In the genomic region with DNA sequence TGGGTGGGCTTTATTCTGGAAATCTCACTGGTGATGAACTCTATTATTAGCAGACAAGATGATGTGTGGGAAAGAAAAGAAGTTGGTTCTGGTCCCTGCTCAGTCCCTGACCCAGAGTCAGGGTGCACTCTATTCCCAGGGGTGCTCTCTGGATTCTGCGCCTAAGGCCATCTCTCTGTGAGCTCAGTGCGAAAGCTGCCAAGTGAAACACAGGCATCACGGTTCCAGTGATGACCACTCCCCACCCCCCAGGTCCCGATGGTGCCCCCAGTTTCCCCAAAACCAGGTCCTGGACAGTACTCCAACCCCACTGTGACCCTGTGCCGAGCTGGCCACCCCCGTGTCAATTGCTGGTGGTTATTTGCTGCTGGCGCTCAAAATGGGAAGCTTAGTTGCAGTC, we compare ENCODE assay signal across 28 cellular contexts.
"Had no signal": no experiment of that assay in that cellular context is flagged by ENCODE, and none has a peak within 500 bp of the region (broad histone marks: within the 10 kb centered on the region; RNA-seq: fewer than 3 reads in every experiment).

No MANE protein-coding gene starts in this region.

- DNase-seq: activated CD4-positive, alpha-beta T cell treated with anti-CD3 and anti-CD28 coated beads, Interleukin-2, amount 50 U/mL, for 4 hours; activated naive CD4-positive, alpha-beta T cell treated with anti-CD3 and anti-CD28 coated beads, Interleukin-2, amount 50 U/mL, for 16 hours; activated T-cell treated with anti-CD3 and anti-CD28 coated beads, Interleukin-2, amount 50 U/mL, for 48 hours; anterior cingulate cortex; body of pancreas; effector CD4-positive, alpha-beta T cell; erythroblast; foreskin fibroblast; immature natural killer cell; kidney glomerular epithelial cell; lower lobe of right lung; mesendoderm; naive B cell; occipital lobe; posterior cingulate gyrus; stimulated activated CD4-positive, alpha-beta T cell treated with anti-CD3 and anti-CD28 coated beads, Interleukin-2, amount 100 ng/mL, for 48 hours; stimulated activated CD8-positive, alpha-beta memory T cell treated with anti-CD3 and anti-CD28 coated beads, Interleukin-4, amount 100 ng/mL, for 48 hours; stimulated activated naive B cell treated with anti-CD40 and anti-IgM and Interleukin-4, amounts not matched to agents 10 μg/mL and 1 μg/mL and 100 μg/mL, for 72 hours; T-cell had no signal

- H3K36me3 Mint-ChIP-seq: immature natural killer cell; stimulated activated naive B cell treated with anti-CD40 and anti-IgM and Interleukin-4, amounts not matched to agents 10 μg/mL and 1 μg/mL and 100 μg/mL, for 72 hours; T-cell; WTC11 had no signal

- H3K4me1 ChIP-seq: lower lobe of right lung had no signal

- H3K9me3 ChIP-seq: body of pancreas, lower lobe of right lung, thoracic aorta had no signal

- H3K27ac ChIP-seq: body of pancreas, cardiac muscle cell, hepatocyte, lower lobe of right lung, thoracic aorta had no signal

- H3K36me3 ChIP-seq: cardiac muscle cell, lower lobe of right lung, thoracic aorta had no signal

- H3K4me2 ChIP-seq: hepatocyte, smooth muscle cell had no signal

- H3K9me3 Mint-ChIP-seq: immature natural killer cell, WTC11 had no signal

- H3K27ac Mint-ChIP-seq: dendritic cell treated with granulocyte-macrophage colony-stimulating factor and Interleukin-4, amounts not matched to agents 40 ng/mL and 50 ng/mL, for 4 days; immature natural killer cell; stimulated activated naive B cell treated with anti-CD40 and anti-IgM and Interleukin-4, amounts not matched to agents 10 μg/mL and 1 μg/mL and 100 μg/mL, for 72 hours; T-cell; type B pancreatic cell; WTC11 had no signal

- H3K4me3 Mint-ChIP-seq: dendritic cell treated with granulocyte-macrophage colony-stimulating factor and Interleukin-4, amounts not matched to agents 40 ng/mL and 50 ng/mL, for 4 days; immature natural killer cell; naive B cell; stimulated activated naive B cell treated with anti-CD40 and anti-IgM and Interleukin-4, amounts not matched to agents 10 μg/mL and 1 μg/mL and 100 μg/mL, for 72 hours; T-cell; type B pancreatic cell; WTC11 had no signal

- H3K4me1 Mint-ChIP-seq: immature natural killer cell, T-cell had no signal

- H3K4me3 ChIP-seq: body of pancreas, cardiac muscle cell, hepatocyte, lower lobe of right lung, smooth muscle cell, thoracic aorta had no signal

- H2AFZ ChIP-seq: hepatocyte had no signal

- ATAC-seq: body of pancreas; lower lobe of right lung; sciatic nerve; SK-N-SH treated with all-trans-retinoic acid at 6 μM for 48 hours; stimulated activated naive B cell treated with anti-CD40 and anti-IgM and Interleukin-4, amounts not matched to agents 10 μg/mL and 1 μg/mL and 100 μg/mL, for 72 hours; T-cell; WTC11 had no signal

- H3K27me3 ChIP-seq: body of pancreas, cardiac muscle cell, hepatocyte had no signal
